Comparison of ENCODE assay signal across 1 cellular context in the genomic region with DNA sequence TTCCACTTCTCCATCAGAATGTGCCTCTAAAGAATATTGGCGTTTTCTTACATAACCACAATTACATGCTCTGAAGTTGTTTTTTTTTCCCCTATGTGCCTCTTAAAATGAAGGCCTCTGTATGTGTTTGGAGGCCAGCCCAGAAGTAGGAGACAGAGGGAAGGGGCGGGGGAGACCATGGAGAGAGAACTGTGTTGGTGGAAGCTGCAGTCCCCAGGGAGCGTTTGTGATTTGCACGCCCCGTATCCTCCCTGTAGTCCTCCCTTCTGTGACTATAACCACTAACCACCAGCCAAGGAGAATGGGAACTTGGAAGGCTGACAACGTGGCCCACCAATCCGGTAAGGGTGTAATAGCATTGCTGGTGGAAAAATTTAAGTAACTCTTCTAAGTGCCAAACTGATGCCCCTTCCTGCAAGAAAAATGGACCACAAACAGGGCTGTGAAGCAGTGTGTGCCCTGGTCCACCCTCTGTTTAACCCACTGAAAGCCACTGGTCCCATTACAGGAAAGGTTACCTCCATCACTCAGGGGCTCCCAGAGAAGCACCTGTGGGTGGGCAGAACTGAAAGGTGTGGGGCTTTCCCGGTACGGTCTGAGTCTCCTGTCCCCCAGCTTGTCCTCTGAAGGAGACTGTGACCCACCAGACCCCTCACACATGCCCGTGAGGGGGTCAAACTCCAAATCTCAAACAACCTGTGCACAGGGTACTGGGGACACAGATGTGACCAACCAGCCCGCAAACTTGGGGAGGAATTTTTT.
TF ChIP-seq lines count a peak whose summit lies in the region.

No MANE protein-coding gene starts in this region.

TF ChIP-seq in GM12878, 131 proteins besides CTCF, POLR2A, EP300 and RAD21 (continued from another document):
- TF ChIP-seq MYC (IDR thresholded peaks at IDR 0.05; ENCODE audit: insufficient read depth, insufficient read length, insufficient replicate concordance, low read length, severe bottlenecking), result no peak
- 0 out of 2 replicates have a peak, but pooled peaks have one; percentile 6 for TF ChIP-seq IRF4 (IDR thresholded peaks at IDR 0.05; ENCODE audit: low read depth, low read length)
- no peak for TF ChIP-seq PML (IDR thresholded peaks at IDR 0.05; ENCODE audit: low read length)
- peak; percentile 16; the same call in 1 of the 2 replicates for TF ChIP-seq SPI1 (IDR thresholded peaks at IDR 0.05; ENCODE audit: borderline replicate concordance, insufficient read depth, low read depth, low read length)
- peak; percentile 60 for TF ChIP-seq IKZF1 (conservative IDR thresholded peaks at IDR 0.05)
